In the genomic region with DNA sequence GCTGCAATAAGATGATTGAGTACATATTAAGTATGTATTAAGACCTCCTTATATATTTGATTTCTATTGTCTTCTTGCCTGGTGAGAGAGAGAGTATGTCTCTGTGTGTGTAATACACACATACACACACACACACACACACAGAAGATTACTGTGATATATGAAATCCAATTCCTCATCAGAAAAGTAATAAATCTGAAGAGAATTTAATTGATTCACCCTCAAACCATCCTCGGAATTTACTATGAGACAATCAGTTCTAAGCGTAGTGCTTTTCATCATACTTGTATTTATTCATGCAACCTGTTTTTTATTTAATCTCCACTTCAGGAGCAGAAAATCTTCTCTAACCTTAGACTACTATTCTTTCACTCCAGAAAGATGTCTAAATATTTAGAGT, we compare ENCODE assay signal across 16 cellular contexts.
"Had no signal": no experiment of that assay in that cellular context is flagged by ENCODE, and none has a peak within 500 bp of the region (broad histone marks: within the 10 kb centered on the region; RNA-seq: fewer than 3 reads in every experiment).

No MANE protein-coding gene starts in this region.

- H3K27me3 Mint-ChIP-seq: activated CD8-positive, alpha-beta T cell treated with anti-CD3 and anti-CD28 coated beads for 36 hours had no signal

- H3K36me3 ChIP-seq: prostate gland, right lobe of liver, upper lobe of left lung had no signal

- H3K4me1 Mint-ChIP-seq: nephron had no signal

- H3K27ac Mint-ChIP-seq: activated CD8-positive, alpha-beta T cell treated with anti-CD3 and anti-CD28 coated beads for 36 hours; nephron had no signal

- H3K4me3 Mint-ChIP-seq: activated CD8-positive, alpha-beta T cell treated with anti-CD3 and anti-CD28 coated beads for 36 hours; nephron had no signal

- ATAC-seq: activated CD8-positive, alpha-beta T cell treated with anti-CD3 and anti-CD28 coated beads for 36 hours; foreskin keratinocyte; left lobe of liver; right lobe of liver had no signal

- H3K4me3 ChIP-seq: coronary artery, prostate gland, right lobe of liver, upper lobe of left lung had no signal

- H3K27ac ChIP-seq: coronary artery, foreskin keratinocyte, prostate gland, right lobe of liver, upper lobe of left lung had no signal

- H3K27me3 ChIP-seq: foreskin keratinocyte, right lobe of liver, upper lobe of left lung had no signal

- DNase-seq: activated CD4-positive, alpha-beta T cell treated with anti-CD3 and anti-CD28 coated beads for 4 hours; activated CD8-positive, alpha-beta memory T cell treated with anti-CD3 and anti-CD28 coated beads, Interleukin-2, amount 50 U/mL, for 48 hours; activated CD8-positive, alpha-beta T cell treated with anti-CD3 and anti-CD28 coated beads for 36 hours; activated naive CD4-positive, alpha-beta T cell; caudate nucleus; effector CD4-positive, alpha-beta T cell; mammary epithelial cell; right lobe of liver; stimulated activated naive CD4-positive, alpha-beta T cell; substantia nigra; upper lobe of left lung had no signal

- H3K9me3 Mint-ChIP-seq: nephron had no signal

- H3K4me1 ChIP-seq: foreskin keratinocyte, prostate gland, right lobe of liver, upper lobe of left lung had no signal

- H3K9me3 ChIP-seq: prostate gland, right lobe of liver, upper lobe of left lung had no signal
